ENCODE assay signal across 23 cellular contexts in genomic region chr7:148334441-148334956, GRCh38.
DNase-seq lines count a peak whose midpoint lies in the region; ATAC-seq and TF ChIP-seq lines count a peak whose summit lies in the region.
"Had no signal": no experiment of that assay in that cellular context is flagged by ENCODE, and none has a peak within 500 bp of the region (broad histone marks: within the 10 kb centered on the region; RNA-seq: fewer than 3 reads in every experiment).

No MANE protein-coding gene starts in this region.

- ATAC-seq in GM21367 (IDR thresholded peaks at IDR 0.05; ENCODE audit: unreplicated experiment) (no peak), GM18861 (IDR thresholded peaks at IDR 0.05; ENCODE audit: unreplicated experiment) (no peak)
- ATAC-seq: A549, sciatic nerve had no signal

- peaks cover 12% of the 10 kb centered on the region for H3K9me3 ChIP-seq in endodermal cell (ENCODE audit: control insufficient read depth, low read length)
- H3K9me3 ChIP-seq: testis, vagina had no signal

- no peaks in the 10 kb centered on the region for H3K36me3 ChIP-seq in endodermal cell (ENCODE audit: control insufficient read depth, insufficient read depth, low read length)
- H3K36me3 ChIP-seq: vagina had no signal

- H3K27ac ChIP-seq in endodermal cell (ENCODE audit: low read depth, low read length) = peak overlapping the region; percentile 95
- H3K27ac ChIP-seq: A549, HL-60, testis, vagina had no signal

- H3K4me3 Mint-ChIP-seq in endodermal cell (peak overlapping the region; percentile 9), osteocyte (ENCODE audit: unreplicated experiment) (no peak overlapping the region)
- H3K4me3 Mint-ChIP-seq: activated T-cell treated with anti-CD3 and anti-CD28 coated beads, Interleukin-2, amount 50 U/mL, for 24 hours; central memory CD8-positive, alpha-beta T cell; nephron progenitor cell; T-helper 2 cell treated with Interferon-gamma antibody and Interleukin-4, amounts not matched to agents 5 μg/mL and 100 μg/mL, for 36 hours had no signal

- H3K9me3 Mint-ChIP-seq in endodermal cell (peaks cover 21% of the 10 kb centered on the region), osteocyte (ENCODE audit: unreplicated experiment) (no peaks in the 10 kb centered on the region)

- H3K36me3 Mint-ChIP-seq in endodermal cell (ENCODE audit: low read depth) (peaks cover 17% of the 10 kb centered on the region), osteocyte (ENCODE audit: unreplicated experiment) (no peaks in the 10 kb centered on the region)

- H3K4me3 ChIP-seq in endodermal cell (ENCODE audit: low read length) = peak overlapping the region; percentile 8
- H3K4me3 ChIP-seq: A549, testis, vagina had no signal

- 86 to 91% methylated on average over 1 of the region's 1 CpG for WGBS in endodermal cell (ENCODE audit: insufficient coverage in 1 of 2, insufficient read length in 1 of 2), 2 experiments

- no peak for TF ChIP-seq CTCF in endodermal cell (conservative IDR thresholded peaks at IDR 0.05)
- no peak for TF ChIP-seq CTCF in osteocyte (IDR thresholded peaks at IDR 0.05)

- DNase-seq in D341Med (ENCODE audit: low spot score) (peak; percentile 50), RPMI8226 (peak; percentile 42), endodermal cell (no peak), osteocyte (ENCODE audit: extremely low spot score, unreplicated experiment) (no peak), NCI-H1105 treated with DMSO at 0.1 percent for 48 hours (lab: John Stamatoyannopoulos, UW) (no peak), NOMO-1 treated with dmso at 0.1 percent for 144 hours (lab: John Stamatoyannopoulos, UW; ENCODE audit: unreplicated experiment) (no peak)
- DNase-seq: activated CD4-positive, alpha-beta T cell treated with anti-CD3 and anti-CD28 coated beads for 4 hours; activated gamma-delta T cell; activated T-cell treated with anti-CD3 and anti-CD28 coated beads, Interleukin-2, amount 50 U/mL, for 24 hours; Kasumi-1; MV-4-11; NCI-H446 treated with DMSO at 0.1 percent for 48 hours; nephron progenitor cell; stimulated activated naive CD4-positive, alpha-beta T cell treated with Interleukin-2 at 50 U/mL for 16 hours; testis had no signal

- H3K4me1 Mint-ChIP-seq in endodermal cell = peaks cover 51% of the 10 kb centered on the region
- peaks cover 22% of the 10 kb centered on the region for H3K4me1 Mint-ChIP-seq in osteocyte (ENCODE audit: unreplicated experiment)

- H3K4me1 ChIP-seq in endodermal cell (ENCODE audit: control insufficient read depth, insufficient read depth, low read length) = peaks cover 21% of the 10 kb centered on the region
- H3K4me1 ChIP-seq: testis had no signal

- H3K27ac Mint-ChIP-seq in endodermal cell (peak overlapping the region; percentile 96), osteocyte (ENCODE audit: unreplicated experiment) (peak overlapping the region; percentile 9)
- H3K27ac Mint-ChIP-seq: activated T-cell treated with anti-CD3 and anti-CD28 coated beads, Interleukin-2, amount 50 U/mL, for 24 hours; nephron progenitor cell; T-helper 2 cell treated with Interferon-gamma antibody and Interleukin-4, amounts not matched to agents 5 μg/mL and 100 μg/mL, for 36 hours had no signal

- no peaks in the 10 kb centered on the region for H3K27me3 ChIP-seq in endodermal cell (ENCODE audit: control insufficient read depth, insufficient read depth, low read length, poor library complexity, severe bottlenecking)
- H3K27me3 ChIP-seq: testis, vagina had no signal

- no peaks in the 10 kb centered on the region for H3K27me3 Mint-ChIP-seq in endodermal cell (ENCODE audit: insufficient read depth)
- peaks cover 21% of the 10 kb centered on the region for H3K27me3 Mint-ChIP-seq in osteocyte (ENCODE audit: unreplicated experiment)

- H3K9ac ChIP-seq in endodermal cell (ENCODE audit: extremely low read depth, low read length, poor library complexity, severe bottlenecking) = peak overlapping the region; percentile 26

Comparison
In these comparisons a context has a peak if more than half of its experiments do, and no peak if none do; other contexts are left out.
1. DNase-seq: peak in D341Med (single experiment) and RPMI8226 (single experiment); none in endodermal cell (single experiment), osteocyte (single experiment), NCI-H1105 treated with DMSO at 0.1 percent for 48 hours (single experiment) and NOMO-1 treated with dmso at 0.1 percent for 144 hours (single experiment).